In the genomic region with DNA sequence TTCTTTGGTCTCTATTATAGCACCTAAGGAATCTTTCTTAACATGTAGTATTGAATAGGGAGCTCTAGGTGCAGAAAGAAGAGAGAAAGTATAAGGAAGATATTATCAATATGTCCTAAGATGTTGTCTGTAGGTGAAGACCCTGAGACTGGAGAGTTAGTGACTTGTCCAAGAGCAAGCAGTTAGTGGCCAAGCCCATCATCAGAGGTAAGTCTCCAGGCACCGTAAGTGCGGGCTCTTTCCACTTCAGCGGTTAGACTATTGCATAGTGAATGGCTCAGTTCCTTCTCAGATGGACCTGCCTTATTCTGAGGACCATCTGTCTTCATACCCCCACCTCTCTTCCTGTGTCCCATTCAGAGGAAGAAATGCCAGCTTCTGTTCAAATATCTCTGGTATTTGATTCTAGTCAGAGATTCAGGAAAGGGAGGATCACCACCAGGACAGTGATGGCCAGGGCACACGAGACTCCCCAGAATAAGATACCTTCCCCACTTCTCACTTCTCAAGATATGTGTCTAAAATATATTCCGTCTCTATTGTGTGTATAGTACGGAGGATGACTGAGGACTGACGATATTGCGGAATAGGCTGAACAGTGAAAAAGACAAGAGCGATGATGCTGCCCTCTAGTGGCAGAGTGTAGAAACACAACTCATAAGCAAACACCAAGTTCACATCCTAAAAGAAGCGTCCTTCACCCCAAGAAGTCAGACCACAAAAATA, we compare ENCODE assay signal across 1 cellular context.
TF ChIP-seq lines count a peak whose summit lies in the region.

No MANE protein-coding gene starts in this region.

TF ChIP-seq in HepG2, 621 proteins besides CTCF, POLR2A, EP300 and RAD21 (continued from another document and continues in another):
- TF ChIP-seq ZSCAN30 (CRISPR knock-in tag; IDR thresholded peaks at IDR 0.05) (no peak), ZKSCAN8 (CRISPR knock-in tag; IDR thresholded peaks at IDR 0.05; ENCODE audit: borderline replicate concordance) (no peak), FOXA3 (CRISPR knock-in tag; IDR thresholded peaks at IDR 0.05) (peak; percentile 36; the same call in 1 of the 2 replicates), KDM6A (CRISPR knock-in tag; IDR thresholded peaks at IDR 0.05; ENCODE audit: low read depth) (no peak), NFE2L2 (IDR thresholded peaks at IDR 0.05; ENCODE audit: low read length) (no peak), AKAP8 (CRISPR knock-in tag; IDR thresholded peaks at IDR 0.05) (no peak), TEAD3 (CRISPR knock-in tag; optimal IDR thresholded peaks at IDR 0.05; ENCODE audit: borderline replicate concordance) (peak; percentile 6), HOXA5 (CRISPR knock-in tag; IDR thresholded peaks at IDR 0.05) (no peak), ATRX (CRISPR knock-in tag; IDR thresholded peaks at IDR 0.05; ENCODE audit: borderline replicate concordance) (no peak), ZNF333 (CRISPR knock-in tag; IDR thresholded peaks at IDR 0.05; ENCODE audit: borderline replicate concordance) (no peak), ZNF607 (CRISPR knock-in tag; IDR thresholded peaks at IDR 0.05; ENCODE audit: borderline replicate concordance) (no peak), MAFK (conservative IDR thresholded peaks at IDR 0.05 in 1 of 2, IDR thresholded peaks at IDR 0.05 in 1 of 2; ENCODE audit: low read length in 2 of 2) (no peak), GTF3A (CRISPR knock-in tag; conservative IDR thresholded peaks at IDR 0.05) (no peak), STAG1 (CRISPR knock-in tag; IDR thresholded peaks at IDR 0.05) (peak; percentile 89), ZNF674 (CRISPR knock-in tag; IDR thresholded peaks at IDR 0.05; ENCODE audit: low read depth) (no peak), ZSCAN21 (CRISPR knock-in tag; IDR thresholded peaks at IDR 0.05; ENCODE audit: borderline replicate concordance) (no peak), ZNF274 (CRISPR knock-in tag; IDR thresholded peaks at IDR 0.05) (no peak), ZBTB7A (CRISPR knock-in tag; IDR thresholded peaks at IDR 0.05) (no peak), ZNF567 (CRISPR knock-in tag; IDR thresholded peaks at IDR 0.05; ENCODE audit: borderline replicate concordance) (no peak), MZF1 (CRISPR knock-in tag; IDR thresholded peaks at IDR 0.05; ENCODE audit: borderline replicate concordance) (no peak), HMG20B (CRISPR knock-in tag; conservative IDR thresholded peaks at IDR 0.05) (no peak), MAF1 (CRISPR knock-in tag; IDR thresholded peaks at IDR 0.05; ENCODE audit: borderline replicate concordance) (no peak), MEIS2 (CRISPR knock-in tag; IDR thresholded peaks at IDR 0.05) (no peak), SCMH1 (CRISPR knock-in tag; IDR thresholded peaks at IDR 0.05; ENCODE audit: borderline replicate concordance) (no peak), FOSL2 (CRISPR knock-in tag; IDR thresholded peaks at IDR 0.05) (0 out of 2 replicates have a peak, but pooled peaks have one; percentile 9), CEBPB (IDR thresholded peaks at IDR 0.05; ENCODE audit: borderline replicate concordance, low read depth, low read length) (peak; percentile 90)
- TF ChIP-seq, protein P1, sequence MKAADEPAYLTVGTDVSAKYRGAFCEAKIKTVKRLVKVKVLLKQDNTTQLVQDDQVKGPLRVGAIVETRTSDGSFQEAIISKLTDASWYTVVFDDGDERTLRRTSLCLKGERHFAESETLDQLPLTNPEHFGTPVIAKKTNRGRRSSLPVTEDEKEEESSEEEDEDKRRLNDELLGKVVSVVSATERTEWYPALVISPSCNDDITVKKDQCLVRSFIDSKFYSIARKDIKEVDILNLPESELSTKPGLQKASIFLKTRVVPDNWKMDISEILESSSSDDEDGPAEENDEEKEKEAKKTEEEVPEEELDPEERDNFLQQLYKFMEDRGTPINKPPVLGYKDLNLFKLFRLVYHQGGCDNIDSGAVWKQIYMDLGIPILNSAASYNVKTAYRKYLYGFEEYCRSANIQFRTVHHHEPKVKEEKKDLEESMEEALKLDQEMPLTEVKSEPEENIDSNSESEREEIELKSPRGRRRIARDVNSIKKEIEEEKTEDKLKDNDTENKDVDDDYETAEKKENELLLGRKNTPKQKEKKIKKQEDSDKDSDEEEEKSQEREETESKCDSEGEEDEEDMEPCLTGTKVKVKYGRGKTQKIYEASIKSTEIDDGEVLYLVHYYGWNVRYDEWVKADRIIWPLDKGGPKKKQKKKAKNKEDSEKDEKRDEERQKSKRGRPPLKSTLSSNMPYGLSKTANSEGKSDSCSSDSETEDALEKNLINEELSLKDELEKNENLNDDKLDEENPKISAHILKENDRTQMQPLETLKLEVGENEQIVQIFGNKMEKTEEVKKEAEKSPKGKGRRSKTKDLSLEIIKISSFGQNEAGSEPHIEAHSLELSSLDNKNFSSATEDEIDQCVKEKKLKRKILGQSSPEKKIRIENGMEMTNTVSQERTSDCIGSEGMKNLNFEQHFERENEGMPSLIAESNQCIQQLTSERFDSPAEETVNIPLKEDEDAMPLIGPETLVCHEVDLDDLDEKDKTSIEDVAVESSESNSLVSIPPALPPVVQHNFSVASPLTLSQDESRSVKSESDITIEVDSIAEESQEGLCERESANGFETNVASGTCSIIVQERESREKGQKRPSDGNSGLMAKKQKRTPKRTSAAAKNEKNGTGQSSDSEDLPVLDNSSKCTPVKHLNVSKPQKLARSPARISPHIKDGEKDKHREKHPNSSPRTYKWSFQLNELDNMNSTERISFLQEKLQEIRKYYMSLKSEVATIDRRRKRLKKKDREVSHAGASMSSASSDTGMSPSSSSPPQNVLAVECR (CRISPR knock-in tag; IDR thresholded peaks at IDR 0.05; ENCODE audit: borderline replicate concordance): no peak
- TF ChIP-seq, protein P2, sequence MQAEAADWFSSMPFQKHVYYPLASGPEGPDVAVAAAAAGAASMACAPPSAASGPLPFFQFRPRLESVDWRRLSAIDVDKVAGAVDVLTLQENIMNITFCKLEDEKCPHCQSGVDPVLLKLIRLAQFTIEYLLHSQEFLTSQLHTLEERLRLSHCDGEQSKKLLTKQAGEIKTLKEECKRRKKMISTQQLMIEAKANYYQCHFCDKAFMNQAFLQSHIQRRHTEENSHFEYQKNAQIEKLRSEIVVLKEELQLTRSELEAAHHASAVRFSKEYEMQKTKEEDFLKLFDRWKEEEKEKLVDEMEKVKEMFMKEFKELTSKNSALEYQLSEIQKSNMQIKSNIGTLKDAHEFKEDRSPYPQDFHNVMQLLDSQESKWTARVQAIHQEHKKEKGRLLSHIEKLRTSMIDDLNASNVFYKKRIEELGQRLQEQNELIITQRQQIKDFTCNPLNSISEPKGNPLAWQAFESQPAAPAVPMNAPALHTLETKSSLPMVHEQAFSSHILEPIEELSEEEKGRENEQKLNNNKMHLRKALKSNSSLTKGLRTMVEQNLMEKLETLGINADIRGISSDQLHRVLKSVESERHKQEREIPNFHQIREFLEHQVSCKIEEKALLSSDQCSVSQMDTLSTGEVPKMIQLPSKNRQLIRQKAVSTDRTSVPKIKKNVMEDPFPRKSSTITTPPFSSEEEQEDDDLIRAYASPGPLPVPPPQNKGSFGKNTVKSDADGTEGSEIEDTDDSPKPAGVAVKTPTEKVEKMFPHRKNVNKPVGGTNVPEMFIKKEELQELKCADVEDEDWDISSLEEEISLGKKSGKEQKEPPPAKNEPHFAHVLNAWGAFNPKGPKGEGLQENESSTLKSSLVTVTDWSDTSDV (CRISPR knock-in tag; IDR thresholded peaks at IDR 0.05): no peak
- TF ChIP-seq, protein P3, sequence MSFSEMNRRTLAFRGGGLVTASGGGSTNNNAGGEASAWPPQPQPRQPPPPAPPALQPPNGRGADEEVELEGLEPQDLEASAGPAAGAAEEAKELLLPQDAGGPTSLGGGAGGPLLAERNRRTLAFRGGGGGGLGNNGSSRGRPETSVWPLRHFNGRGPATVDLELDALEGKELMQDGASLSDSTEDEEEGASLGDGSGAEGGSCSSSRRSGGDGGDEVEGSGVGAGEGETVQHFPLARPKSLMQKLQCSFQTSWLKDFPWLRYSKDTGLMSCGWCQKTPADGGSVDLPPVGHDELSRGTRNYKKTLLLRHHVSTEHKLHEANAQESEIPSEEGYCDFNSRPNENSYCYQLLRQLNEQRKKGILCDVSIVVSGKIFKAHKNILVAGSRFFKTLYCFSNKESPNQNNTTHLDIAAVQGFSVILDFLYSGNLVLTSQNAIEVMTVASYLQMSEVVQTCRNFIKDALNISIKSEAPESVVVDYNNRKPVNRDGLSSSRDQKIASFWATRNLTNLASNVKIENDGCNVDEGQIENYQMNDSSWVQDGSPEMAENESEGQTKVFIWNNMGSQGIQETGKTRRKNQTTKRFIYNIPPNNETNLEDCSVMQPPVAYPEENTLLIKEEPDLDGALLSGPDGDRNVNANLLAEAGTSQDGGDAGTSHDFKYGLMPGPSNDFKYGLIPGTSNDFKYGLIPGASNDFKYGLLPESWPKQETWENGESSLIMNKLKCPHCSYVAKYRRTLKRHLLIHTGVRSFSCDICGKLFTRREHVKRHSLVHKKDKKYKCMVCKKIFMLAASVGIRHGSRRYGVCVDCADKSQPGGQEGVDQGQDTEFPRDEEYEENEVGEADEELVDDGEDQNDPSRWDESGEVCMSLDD (CRISPR knock-in tag; IDR thresholded peaks at IDR 0.05; ENCODE audit: borderline replicate concordance): no peak
- TF ChIP-seq, protein P4, sequence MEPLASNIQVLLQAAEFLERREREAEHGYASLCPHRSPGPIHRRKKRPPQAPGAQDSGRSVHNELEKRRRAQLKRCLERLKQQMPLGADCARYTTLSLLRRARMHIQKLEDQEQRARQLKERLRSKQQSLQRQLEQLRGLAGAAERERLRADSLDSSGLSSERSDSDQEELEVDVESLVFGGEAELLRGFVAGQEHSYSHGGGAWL (CRISPR knock-in tag; IDR thresholded peaks at IDR 0.05): no peak
- TF ChIP-seq, protein P5, sequence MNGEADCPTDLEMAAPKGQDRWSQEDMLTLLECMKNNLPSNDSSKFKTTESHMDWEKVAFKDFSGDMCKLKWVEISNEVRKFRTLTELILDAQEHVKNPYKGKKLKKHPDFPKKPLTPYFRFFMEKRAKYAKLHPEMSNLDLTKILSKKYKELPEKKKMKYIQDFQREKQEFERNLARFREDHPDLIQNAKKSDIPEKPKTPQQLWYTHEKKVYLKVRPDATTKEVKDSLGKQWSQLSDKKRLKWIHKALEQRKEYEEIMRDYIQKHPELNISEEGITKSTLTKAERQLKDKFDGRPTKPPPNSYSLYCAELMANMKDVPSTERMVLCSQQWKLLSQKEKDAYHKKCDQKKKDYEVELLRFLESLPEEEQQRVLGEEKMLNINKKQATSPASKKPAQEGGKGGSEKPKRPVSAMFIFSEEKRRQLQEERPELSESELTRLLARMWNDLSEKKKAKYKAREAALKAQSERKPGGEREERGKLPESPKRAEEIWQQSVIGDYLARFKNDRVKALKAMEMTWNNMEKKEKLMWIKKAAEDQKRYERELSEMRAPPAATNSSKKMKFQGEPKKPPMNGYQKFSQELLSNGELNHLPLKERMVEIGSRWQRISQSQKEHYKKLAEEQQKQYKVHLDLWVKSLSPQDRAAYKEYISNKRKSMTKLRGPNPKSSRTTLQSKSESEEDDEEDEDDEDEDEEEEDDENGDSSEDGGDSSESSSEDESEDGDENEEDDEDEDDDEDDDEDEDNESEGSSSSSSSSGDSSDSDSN (CRISPR knock-in tag; IDR thresholded peaks at IDR 0.05): no peak
- TF ChIP-seq, protein P6, sequence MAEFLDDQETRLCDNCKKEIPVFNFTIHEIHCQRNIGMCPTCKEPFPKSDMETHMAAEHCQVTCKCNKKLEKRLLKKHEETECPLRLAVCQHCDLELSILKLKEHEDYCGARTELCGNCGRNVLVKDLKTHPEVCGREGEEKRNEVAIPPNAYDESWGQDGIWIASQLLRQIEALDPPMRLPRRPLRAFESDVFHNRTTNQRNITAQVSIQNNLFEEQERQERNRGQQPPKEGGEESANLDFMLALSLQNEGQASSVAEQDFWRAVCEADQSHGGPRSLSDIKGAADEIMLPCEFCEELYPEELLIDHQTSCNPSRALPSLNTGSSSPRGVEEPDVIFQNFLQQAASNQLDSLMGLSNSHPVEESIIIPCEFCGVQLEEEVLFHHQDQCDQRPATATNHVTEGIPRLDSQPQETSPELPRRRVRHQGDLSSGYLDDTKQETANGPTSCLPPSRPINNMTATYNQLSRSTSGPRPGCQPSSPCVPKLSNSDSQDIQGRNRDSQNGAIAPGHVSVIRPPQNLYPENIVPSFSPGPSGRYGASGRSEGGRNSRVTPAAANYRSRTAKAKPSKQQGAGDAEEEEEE (CRISPR knock-in tag; IDR thresholded peaks at IDR 0.05; ENCODE audit: borderline replicate concordance): no peak
- TF ChIP-seq, protein P7, sequence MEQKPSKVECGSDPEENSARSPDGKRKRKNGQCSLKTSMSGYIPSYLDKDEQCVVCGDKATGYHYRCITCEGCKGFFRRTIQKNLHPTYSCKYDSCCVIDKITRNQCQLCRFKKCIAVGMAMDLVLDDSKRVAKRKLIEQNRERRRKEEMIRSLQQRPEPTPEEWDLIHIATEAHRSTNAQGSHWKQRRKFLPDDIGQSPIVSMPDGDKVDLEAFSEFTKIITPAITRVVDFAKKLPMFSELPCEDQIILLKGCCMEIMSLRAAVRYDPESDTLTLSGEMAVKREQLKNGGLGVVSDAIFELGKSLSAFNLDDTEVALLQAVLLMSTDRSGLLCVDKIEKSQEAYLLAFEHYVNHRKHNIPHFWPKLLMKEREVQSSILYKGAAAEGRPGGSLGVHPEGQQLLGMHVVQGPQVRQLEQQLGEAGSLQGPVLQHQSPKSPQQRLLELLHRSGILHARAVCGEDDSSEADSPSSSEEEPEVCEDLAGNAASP (CRISPR knock-in tag; IDR thresholded peaks at IDR 0.05; ENCODE audit: borderline replicate concordance): 0 out of 2 replicates have a peak, but pooled peaks have one; percentile 21
- TF ChIP-seq, protein P8, sequence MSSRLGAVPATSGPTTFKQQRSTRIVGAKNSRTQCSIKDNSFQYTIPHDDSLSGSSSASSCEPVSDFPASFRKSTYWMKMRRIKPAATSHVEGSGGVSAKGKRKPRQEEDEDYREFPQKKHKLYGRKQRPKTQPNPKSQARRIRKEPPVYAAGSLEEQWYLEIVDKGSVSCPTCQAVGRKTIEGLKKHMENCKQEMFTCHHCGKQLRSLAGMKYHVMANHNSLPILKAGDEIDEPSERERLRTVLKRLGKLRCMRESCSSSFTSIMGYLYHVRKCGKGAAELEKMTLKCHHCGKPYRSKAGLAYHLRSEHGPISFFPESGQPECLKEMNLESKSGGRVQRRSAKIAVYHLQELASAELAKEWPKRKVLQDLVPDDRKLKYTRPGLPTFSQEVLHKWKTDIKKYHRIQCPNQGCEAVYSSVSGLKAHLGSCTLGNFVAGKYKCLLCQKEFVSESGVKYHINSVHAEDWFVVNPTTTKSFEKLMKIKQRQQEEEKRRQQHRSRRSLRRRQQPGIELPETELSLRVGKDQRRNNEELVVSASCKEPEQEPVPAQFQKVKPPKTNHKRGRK (CRISPR knock-in tag; IDR thresholded peaks at IDR 0.05): no peak
- TF ChIP-seq, protein P9, sequence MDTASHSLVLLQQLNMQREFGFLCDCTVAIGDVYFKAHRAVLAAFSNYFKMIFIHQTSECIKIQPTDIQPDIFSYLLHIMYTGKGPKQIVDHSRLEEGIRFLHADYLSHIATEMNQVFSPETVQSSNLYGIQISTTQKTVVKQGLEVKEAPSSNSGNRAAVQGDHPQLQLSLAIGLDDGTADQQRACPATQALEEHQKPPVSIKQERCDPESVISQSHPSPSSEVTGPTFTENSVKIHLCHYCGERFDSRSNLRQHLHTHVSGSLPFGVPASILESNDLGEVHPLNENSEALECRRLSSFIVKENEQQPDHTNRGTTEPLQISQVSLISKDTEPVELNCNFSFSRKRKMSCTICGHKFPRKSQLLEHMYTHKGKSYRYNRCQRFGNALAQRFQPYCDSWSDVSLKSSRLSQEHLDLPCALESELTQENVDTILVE (CRISPR knock-in tag; IDR thresholded peaks at IDR 0.05): no peak
